ENCODE assay signal across 1 cellular context in the genomic region with DNA sequence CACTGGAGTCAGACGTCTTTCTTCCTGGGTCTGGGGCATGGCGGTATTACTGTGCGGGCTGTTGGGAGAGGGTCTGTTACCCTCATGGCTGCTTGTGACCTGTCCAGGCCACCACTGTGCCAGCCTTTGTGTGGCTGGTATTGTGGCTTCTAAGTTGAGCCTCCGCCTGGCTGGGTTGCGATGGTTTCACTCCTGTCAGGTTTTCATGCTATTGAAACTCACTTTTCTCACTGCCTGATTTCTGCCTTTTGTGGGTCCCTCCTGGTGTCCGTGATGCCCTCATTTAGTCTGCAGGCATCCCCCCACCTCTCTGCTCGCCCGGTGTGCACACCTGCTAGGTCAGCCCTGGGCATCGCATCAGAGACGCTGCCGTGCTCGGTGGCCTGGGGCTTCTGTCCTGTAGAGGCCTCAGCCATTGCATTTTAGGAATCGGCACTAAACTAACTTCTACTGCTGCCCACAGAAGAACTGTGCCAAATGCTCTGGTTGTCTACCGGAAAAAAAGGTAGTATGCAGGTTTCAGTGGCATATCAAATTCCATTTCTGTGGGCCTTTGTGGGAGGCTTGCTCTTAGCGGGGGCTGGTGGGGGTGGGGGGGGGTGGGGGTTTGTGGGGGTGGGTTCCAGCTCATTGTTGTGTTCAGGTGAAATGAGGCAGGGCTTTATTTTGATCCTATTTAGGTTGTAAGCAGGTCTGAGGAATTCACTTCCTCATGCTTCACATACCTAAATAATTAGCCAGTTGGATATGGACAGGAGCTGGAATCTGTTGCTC.
TF ChIP-seq lines count a peak whose summit lies in the region.

No MANE protein-coding gene starts in this region.

TF ChIP-seq in H1, 55 proteins besides CTCF, POLR2A, EP300 and RAD21:
- TF ChIP-seq RFX5 (IDR thresholded peaks at IDR 0.05; ENCODE audit: borderline replicate concordance, low read depth, low read length), result no peak
- TF ChIP-seq CHD2 (IDR thresholded peaks at IDR 0.05; ENCODE audit: low read length), result no peak
- TF ChIP-seq TAF1 (IDR thresholded peaks at IDR 0.05; ENCODE audit: low read depth, low read length), result no peak
- TF ChIP-seq TEAD4 (IDR thresholded peaks at IDR 0.05; ENCODE audit: low read depth, low read length), result peak; percentile 86
- no peak for TF ChIP-seq HDAC6 (IDR thresholded peaks at IDR 0.05; ENCODE audit: low read depth, low read length)
- no peak for TF ChIP-seq NANOG (IDR thresholded peaks at IDR 0.05; ENCODE audit: insufficient read depth, low read depth, low read length, poor library complexity, severe bottlenecking)
TF ChIP-seq in H1: peak in this region for 1.
